Comparison of ENCODE assay signal across 20 cellular contexts in genomic region chr13:19991531-19991930, GRCh38.
"Had no signal": no experiment of that assay in that cellular context is flagged by ENCODE, and none has a peak within 500 bp of the region (broad histone marks: within the 10 kb centered on the region; RNA-seq: fewer than 3 reads in every experiment).

No MANE protein-coding gene starts in this region.

- H3K4me3 Mint-ChIP-seq: activated CD8-positive, alpha-beta memory T cell treated with anti-CD3 and anti-CD28 coated beads, Interleukin-2, amount 10 ng/mL, durations not matched to agents 7 days and 5 days; nephron; T-helper 2 cell treated with Interferon-gamma antibody and Interleukin-4, amounts not matched to agents 5 μg/mL and 100 μg/mL, for 36 hours had no signal

- DNase-seq: activated CD4-positive, alpha-beta T cell treated with anti-CD3 and anti-CD28 coated beads, Interleukin-2, amount 50 U/mL, for 4 hours; activated CD8-positive, alpha-beta memory T cell treated with anti-CD3 and anti-CD28 coated beads, Interleukin-2, amount 10 ng/mL, durations not matched to agents 7 days and 5 days; activated T-cell treated with anti-CD3 and anti-CD28 coated beads, Interleukin-2, amount 50 U/mL, for 48 hours; dorsolateral prefrontal cortex; esophagus squamous epithelium; glutamatergic neuron; hypothalamus; kidney; left lung; mesenchymal stem cell; occipital lobe; stimulated activated CD4-positive, alpha-beta T cell treated with anti-CD3 and anti-CD28 coated beads, Interleukin-4, amount 100 ng/mL, for 24 hours; stimulated activated naive CD4-positive, alpha-beta T cell treated with Interleukin-2 at 50 U/mL for 16 hours; substantia nigra; trophoblast cell had no signal

- H3K27me3 Mint-ChIP-seq: activated CD8-positive, alpha-beta memory T cell treated with anti-CD3 and anti-CD28 coated beads, Interleukin-2, amount 10 ng/mL, durations not matched to agents 7 days and 5 days had no signal

- H3K27me3 ChIP-seq: cardiac muscle cell, dorsolateral prefrontal cortex, esophagus squamous epithelium, left lung, right atrium auricular region had no signal

- ATAC-seq: activated CD8-positive, alpha-beta memory T cell treated with anti-CD3 and anti-CD28 coated beads, Interleukin-2, amount 10 ng/mL, durations not matched to agents 7 days and 5 days; left lung had no signal

- H3K27ac Mint-ChIP-seq: activated CD8-positive, alpha-beta memory T cell treated with anti-CD3 and anti-CD28 coated beads, Interleukin-2, amount 10 ng/mL, durations not matched to agents 7 days and 5 days; nephron had no signal

- H3K27ac ChIP-seq: cardiac muscle cell, dorsolateral prefrontal cortex, esophagus squamous epithelium, left lung, right atrium auricular region, skin epidermis had no signal

- H3K4me3 ChIP-seq: cardiac muscle cell, dorsolateral prefrontal cortex, esophagus squamous epithelium, left lung, right atrium auricular region, skin epidermis had no signal

- H3K9me3 Mint-ChIP-seq: nephron; T-helper 2 cell treated with Interferon-gamma antibody and Interleukin-4, amounts not matched to agents 5 μg/mL and 100 μg/mL, for 36 hours had no signal

- H3K9me3 ChIP-seq: esophagus squamous epithelium, left lung, right atrium auricular region had no signal
